8 cellular contexts compared by ENCODE assay signal in the genomic region with DNA sequence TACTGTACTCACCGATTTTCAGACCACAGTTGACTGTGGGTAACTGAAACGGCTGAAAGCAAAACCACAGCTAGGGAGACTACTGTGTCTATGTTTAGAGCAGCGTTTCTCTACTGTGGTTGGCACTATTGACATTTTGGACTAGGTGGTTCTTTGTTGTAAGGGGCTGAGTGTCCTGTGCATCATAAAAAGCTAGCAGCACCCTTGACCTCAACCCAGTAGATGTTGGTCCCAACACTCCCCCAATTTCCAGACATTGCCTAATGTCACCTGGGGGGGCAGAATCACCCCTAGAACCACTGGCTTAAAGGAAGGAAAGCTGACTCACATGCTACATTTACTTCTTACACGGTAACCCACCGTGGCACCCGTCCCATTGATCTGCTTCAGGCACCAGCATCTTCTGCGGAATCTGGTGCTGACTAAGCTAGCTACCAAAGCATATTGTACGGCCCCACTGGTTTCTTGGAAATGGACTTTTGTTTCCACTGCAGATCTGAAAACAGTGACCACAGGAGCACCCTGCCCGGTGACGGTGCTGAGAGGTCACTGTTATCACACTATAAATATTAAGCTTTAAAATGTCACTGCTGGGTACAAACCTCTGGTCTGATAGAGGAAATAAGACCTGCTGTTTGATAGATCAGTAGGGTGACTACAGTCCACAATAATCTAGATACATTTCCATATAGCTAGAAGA.
DNase-seq lines count a peak whose midpoint lies in the region; ATAC-seq and TF ChIP-seq lines count a peak whose summit lies in the region.

No MANE protein-coding gene starts in this region.

- H3K4me2 ChIP-seq in MM.1S (ENCODE audit: low read depth, low read length) = peak overlapping the region; percentile 88

- no peaks in the 10 kb centered on the region for H4K20me1 ChIP-seq in MM.1S (ENCODE audit: insufficient read depth, low read length)

- peak overlapping the region; percentile 53 for H3K4me3 ChIP-seq in MM.1S (ENCODE audit: low read length)

- no peaks in the 10 kb centered on the region for H3K79me2 ChIP-seq in MM.1S (ENCODE audit: low read length)

- peaks cover 27% of the 10 kb centered on the region for H3K4me1 ChIP-seq in MM.1S (ENCODE audit: low read length)

- no peaks in the 10 kb centered on the region for H3K9me3 Mint-ChIP-seq in activated T-helper 2 cell treated with anti-CD3 and anti-CD28 coated beads, Interferon-gamma antibody, Interleukin-2, Interleukin-4, amounts not matched to agents 10 μg/mL and 5 μg/mL and 100 μg/mL, durations not matched to agents 14 hours and 24 hours and 36 hours
- H3K9me3 Mint-ChIP-seq in osteocyte (ENCODE audit: unreplicated experiment) = peaks cover 5% of the 10 kb centered on the region

- peak overlapping the region; percentile 32; the same call in 1 of the 2 replicates for H3K9ac ChIP-seq in MM.1S (ENCODE audit: low read length)

- no peaks in the 10 kb centered on the region for H3K9me2 ChIP-seq in MM.1S (replicated peaks; ENCODE audit: insufficient read depth, low read length)

- no peaks in the 10 kb centered on the region for H3K36me3 ChIP-seq in MM.1S (replicated peaks; ENCODE audit: insufficient read depth, low read length)

- H3K9me3 ChIP-seq in MM.1S (replicated peaks; ENCODE audit: insufficient read depth, low read length) = no peaks in the 10 kb centered on the region

- no peaks in the 10 kb centered on the region for H3K27me3 ChIP-seq in MM.1S (replicated peaks; ENCODE audit: insufficient read depth, low read length)

- ATAC-seq in GM21717 (IDR thresholded peaks at IDR 0.05; ENCODE audit: unreplicated experiment) = peak; percentile 87

- peaks cover 41% of the 10 kb centered on the region for H3K4me1 Mint-ChIP-seq in activated T-helper 2 cell treated with anti-CD3 and anti-CD28 coated beads, Interferon-gamma antibody, Interleukin-2, Interleukin-4, amounts not matched to agents 10 μg/mL and 5 μg/mL and 100 μg/mL, durations not matched to agents 14 hours and 24 hours and 36 hours (ENCODE audit: low read depth)
- peaks cover 3% of the 10 kb centered on the region for H3K4me1 Mint-ChIP-seq in osteocyte (ENCODE audit: unreplicated experiment)

- peak overlapping the region; percentile 44 for H3K4me3 Mint-ChIP-seq in activated T-helper 2 cell treated with anti-CD3 and anti-CD28 coated beads, Interferon-gamma antibody, Interleukin-2, Interleukin-4, amounts not matched to agents 10 μg/mL and 5 μg/mL and 100 μg/mL, durations not matched to agents 14 hours and 24 hours and 36 hours (ENCODE audit: low read depth)
- no peak overlapping the region for H3K4me3 Mint-ChIP-seq in osteocyte (ENCODE audit: unreplicated experiment)

- peaks cover 26% of the 10 kb centered on the region for H3F3A ChIP-seq in MM.1S (ENCODE audit: insufficient read depth, low read length)

- H3K27me3 Mint-ChIP-seq in activated T-helper 2 cell treated with anti-CD3 and anti-CD28 coated beads, Interferon-gamma antibody, Interleukin-2, Interleukin-4, amounts not matched to agents 10 μg/mL and 5 μg/mL and 100 μg/mL, durations not matched to agents 14 hours and 24 hours and 36 hours (ENCODE audit: low read depth) = peaks cover 9% of the 10 kb centered on the region
- peaks cover 33% of the 10 kb centered on the region for H3K27me3 Mint-ChIP-seq in osteocyte (ENCODE audit: unreplicated experiment)

- peak overlapping the region; percentile 74 for H3K27ac Mint-ChIP-seq in activated T-helper 2 cell treated with anti-CD3 and anti-CD28 coated beads, Interferon-gamma antibody, Interleukin-2, Interleukin-4, amounts not matched to agents 10 μg/mL and 5 μg/mL and 100 μg/mL, durations not matched to agents 14 hours and 24 hours and 36 hours
- H3K27ac Mint-ChIP-seq in osteocyte (ENCODE audit: unreplicated experiment) = no peak overlapping the region

- TF ChIP-seq CTCF in MM.1S (IDR thresholded peaks at IDR 0.05; ENCODE audit: low read length) = no peak
- no peak for TF ChIP-seq CTCF in osteocyte (IDR thresholded peaks at IDR 0.05)

- intact Hi-C loops in activated T-helper 2 cell treated with anti-CD3 and anti-CD28 coated beads, Interferon-gamma antibody, Interleukin-2, Interleukin-4, amounts not matched to agents 10 μg/mL and 5 μg/mL and 100 μg/mL, durations not matched to agents 14 hours and 24 hours and 36 hours (cut with micrococcal nuclease) = loop anchor here (1.0 to 5.0 kb wide), 7 partner anchors 67 to 688 kb away; no protein-coding TSS in a partner anchor

- DNase-seq in GDM1 (lab: John Stamatoyannopoulos, UW) (peak; percentile 67), MM.1S (peak; percentile 93), HT-29 (ENCODE audit: low spot score) (no peak), osteocyte (ENCODE audit: extremely low spot score, unreplicated experiment) (no peak), DMS79 treated with DMSO at 0.1 percent for 48 hours (lab: John Stamatoyannopoulos, UW) (no peak)
- DNase-seq in activated T-helper 2 cell treated with anti-CD3 and anti-CD28 coated beads, Interferon-gamma antibody, Interleukin-2, Interleukin-4, amounts not matched to agents 10 μg/mL and 5 μg/mL and 100 μg/mL, durations not matched to agents 14 hours and 24 hours and 36 hours (ENCODE audit: low spot score) = peak; percentile 52
- DNase-seq in stimulated activated CD8-positive, alpha-beta memory T cell treated with anti-CD3 and anti-CD28 coated beads, Interleukin-4, amount 100 ng/mL, for 1 hour (ENCODE audit: low read depth in 2 of 2, low spot score in 1 of 2) = peak; percentile 20 to 23

- H2AFZ ChIP-seq in MM.1S (ENCODE audit: low read length) = peak overlapping the region; percentile 44; the same call in 1 of the 2 replicates

- H3K36me3 Mint-ChIP-seq in activated T-helper 2 cell treated with anti-CD3 and anti-CD28 coated beads, Interferon-gamma antibody, Interleukin-2, Interleukin-4, amounts not matched to agents 10 μg/mL and 5 μg/mL and 100 μg/mL, durations not matched to agents 14 hours and 24 hours and 36 hours (ENCODE audit: low read depth) = no peaks in the 10 kb centered on the region
- no peaks in the 10 kb centered on the region for H3K36me3 Mint-ChIP-seq in osteocyte (ENCODE audit: unreplicated experiment)

- H3K27ac ChIP-seq in MM.1S (ENCODE audit: low read length) = peak overlapping the region; percentile 90

Comparison
In these comparisons a context has a peak if more than half of its experiments do, and no peak if none do; other contexts are left out.
1. DNase-seq: peak in GDM1 (single experiment), MM.1S (single experiment), activated T-helper 2 cell treated with anti-CD3 and anti-CD28 coated beads, Interferon-gamma antibody, Interleukin-2, Interleukin-4, amounts not matched to agents 10 μg/mL and 5 μg/mL and 100 μg/mL, durations not matched to agents 14 hours and 24 hours and 36 hours (single experiment) and stimulated activated CD8-positive, alpha-beta memory T cell treated with anti-CD3 and anti-CD28 coated beads, Interleukin-4, amount 100 ng/mL, for 1 hour (2 of 2); none in HT-29 (single experiment), osteocyte (single experiment) and DMS79 treated with DMSO at 0.1 percent for 48 hours (single experiment).